8 cellular contexts compared by ENCODE assay signal in the genomic region with DNA sequence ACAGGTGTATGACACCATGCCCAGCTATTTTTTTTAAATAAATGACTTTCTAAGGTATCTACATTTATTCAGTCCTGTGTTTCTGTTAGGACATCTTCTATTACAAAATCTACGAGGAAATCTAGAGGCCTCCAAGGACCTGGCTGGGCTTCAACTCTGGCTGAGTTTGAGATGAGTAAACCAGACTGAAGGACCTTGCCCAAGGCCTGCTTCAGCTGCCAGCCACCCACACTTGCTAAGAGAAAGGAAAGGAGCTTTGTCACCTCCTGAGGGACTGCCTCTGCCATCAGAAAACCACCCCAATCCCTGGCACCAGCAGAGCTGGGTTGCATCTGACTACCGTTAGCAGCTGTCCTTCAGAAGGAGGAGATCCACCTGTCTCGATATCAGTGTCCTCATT. TPM values are rescaled to one million over a fixed set of nuclear protein-coding genes. Genes with fewer than 3 reads are reported as not detected.
DNase-seq lines count a peak whose midpoint lies in the region; ATAC-seq and TF ChIP-seq lines count a peak whose summit lies in the region.
"Had no signal": no experiment of that assay in that cellular context is flagged by ENCODE, and none has a peak within 500 bp of the region (broad histone marks: within the 10 kb centered on the region; RNA-seq: fewer than 3 reads in every experiment).

No MANE protein-coding gene starts in this region.

- H3K27me3 ChIP-seq in GM23248 (replicated peaks; ENCODE audit: insufficient read depth) (no peaks in the 10 kb centered on the region), thoracic aorta (replicated peaks; ENCODE audit: insufficient read depth) (no peaks in the 10 kb centered on the region)

- H3K9ac ChIP-seq in GM23248, result peak overlapping the region; percentile 67

- no peak overlapping the region for H3K27ac Mint-ChIP-seq in brain

- peaks cover 57% of the 10 kb centered on the region for H3K4me1 ChIP-seq in GM23248 (ENCODE audit: insufficient read depth)
- peaks cover 9 to 37% of the 10 kb centered on the region in 2 donors for H3K4me1 ChIP-seq in thoracic aorta (ENCODE audit: control insufficient read depth in 1 of 2, low read depth in 2 of 2)

- DNase-seq in GM23248 (peak; percentile 98), lower leg skin (ENCODE audit: low spot score in 2 of 2) (peak; percentile 69 to 93), thoracic aorta (ENCODE audit: low spot score) (peak; percentile 53), NCI-H128 (lab: John Stamatoyannopoulos, UW; ENCODE audit: unreplicated experiment) (no peak), Kasumi-1 (lab: John Stamatoyannopoulos, UW) (no peak)
- DNase-seq in activated effector memory CD4-positive, alpha-beta T cell treated with Interleukin-2 at 50 U/mL for 16 hours, result no peak
- DNase-seq: SHP77 had no signal

- in situ Hi-C loops in GM23248 (cut with MboI), result no loop called here

- no peaks in the 10 kb centered on the region for H4K20me1 ChIP-seq in GM23248 (ENCODE audit: insufficient read depth)

- no peak for ATAC-seq in thoracic aorta (ENCODE audit: insufficient number of reproducible peaks, low FRiP score, low read depth)

- no peak overlapping the region for H2AFZ ChIP-seq in GM23248

- no peak for TF ChIP-seq POLR2A in lower leg skin (IDR thresholded peaks at IDR 0.05)

- H3K27ac ChIP-seq in GM23248 (peak overlapping the region; percentile 71), thoracic aorta (peak overlapping the region; percentile 76 to 79)

- H3K4me1 Mint-ChIP-seq in brain, result peaks cover 15% of the 10 kb centered on the region

- H3K4me3 ChIP-seq in GM23248 (peak overlapping the region; percentile 68), lower leg skin (ENCODE audit: low read depth, poor library complexity, severe bottlenecking) (no peak overlapping the region), thoracic aorta (no peak overlapping the region)

- peak overlapping the region; percentile 82 for H3K4me2 ChIP-seq in GM23248 (ENCODE audit: unreplicated experiment)

- H3K9me3 ChIP-seq in GM23248 (ENCODE audit: low read depth) (no peaks in the 10 kb centered on the region), thoracic aorta (no peaks in the 10 kb centered on the region)

- TF ChIP-seq CTCF in brain (conservative IDR thresholded peaks at IDR 0.05) (no peak), lower leg skin (IDR thresholded peaks at IDR 0.05) (no peak), thoracic aorta (IDR thresholded peaks at IDR 0.05) (no peak)

- peaks cover 0 to 5% (median 0%) of the 10 kb centered on the region in 5 experiments for H3K9me3 Mint-ChIP-seq in brain

- H3K9me2 ChIP-seq in GM23248 (ENCODE audit: insufficient read depth), result no peaks in the 10 kb centered on the region

- intact Hi-C loops in lower leg skin (cut with DNase I; ENCODE audit: low total_unique reads), result no loop called here

- no peaks in the 10 kb centered on the region for H3K36me3 ChIP-seq in GM23248 (ENCODE audit: low read depth)
- H3K36me3 ChIP-seq in thoracic aorta, result no peaks in the 10 kb centered on the region

- H3K36me3 Mint-ChIP-seq in brain, result peaks cover 4% of the 10 kb centered on the region

- WGBS in GM23248 (ENCODE audit: low coverage in 1 of 2, low lambda C conversion rate in 2 of 2, missing lambda C conversion rate in 2 of 2), 2 experiments, result 28 to 34% methylated on average over 3 of the region's 3 CpGs
- 60 to 68% methylated on average over 3 of the region's 3 CpGs for WGBS in lower leg skin, 2 donors

- peak overlapping the region in 4 of 5 experiments; percentile 23 to 92 (median 86) for H3K4me3 Mint-ChIP-seq in brain

- H3K27me3 Mint-ChIP-seq in brain, result peaks cover 53% of the 10 kb centered on the region

- H3F3A ChIP-seq in GM23248 (ENCODE audit: insufficient read depth), result peaks cover 55% of the 10 kb centered on the region

- peaks cover 33% of the 10 kb centered on the region for H3K79me2 ChIP-seq in GM23248 (ENCODE audit: insufficient read depth)

RNA-seq across cellular contexts. Expression of a gene that starts 1.3 kb away (rescaled TPM):
- 99.5 and 103 TPM in 2 replicates for total RNA-seq in GM23248 (2014; rRNA removed; shearing (Covaris generic))
- polyA plus RNA-seq in GM23248 (2016; fragmentation: Nextera tagmentation; extraction: Ambion mirVana) (54.1 and 54.5 TPM in 2 replicates), brain (ENCODE audit: insufficient read depth, low read depth, low replicate concordance) (113 TPM)
- total RNA-seq in lower leg skin (10 to 100 TPM; 60.4 to 89.0 (median 82.5) TPM), thoracic aorta (100 to 1,000 TPM; 257 to 370 TPM)

RNA-seq across cellular contexts. Expression of a gene that starts 49.7 kb away (rescaled TPM):
- total RNA-seq in GM23248 (2014; rRNA removed; shearing (Covaris generic)), result 143 and 148 TPM in 2 replicates
- 153 and 157 TPM in 2 replicates for polyA plus RNA-seq in GM23248 (2016; fragmentation: Nextera tagmentation; extraction: Ambion mirVana)
- polyA plus RNA-seq in brain (ENCODE audit: insufficient read depth, low read depth, low replicate concordance), result 140 TPM
- 10 to 100 TPM; 13.3 to 42.7 (median 18.5) TPM for total RNA-seq in lower leg skin
- total RNA-seq in thoracic aorta, result 10 to 100 TPM; 85.3 to 87.1 TPM

Comparison
In these comparisons a context has a peak if more than half of its experiments do, and no peak if none do; other contexts are left out.
1. DNase-seq: peak in GM23248 (single experiment), lower leg skin (2 of 2) and thoracic aorta (single experiment); none in NCI-H128 (single experiment), Kasumi-1 (0 of 2) and activated effector memory CD4-positive, alpha-beta T cell treated with Interleukin-2 at 50 U/mL for 16 hours (single experiment).